ENCODE assay signal across 30 cellular contexts in the genomic region with DNA sequence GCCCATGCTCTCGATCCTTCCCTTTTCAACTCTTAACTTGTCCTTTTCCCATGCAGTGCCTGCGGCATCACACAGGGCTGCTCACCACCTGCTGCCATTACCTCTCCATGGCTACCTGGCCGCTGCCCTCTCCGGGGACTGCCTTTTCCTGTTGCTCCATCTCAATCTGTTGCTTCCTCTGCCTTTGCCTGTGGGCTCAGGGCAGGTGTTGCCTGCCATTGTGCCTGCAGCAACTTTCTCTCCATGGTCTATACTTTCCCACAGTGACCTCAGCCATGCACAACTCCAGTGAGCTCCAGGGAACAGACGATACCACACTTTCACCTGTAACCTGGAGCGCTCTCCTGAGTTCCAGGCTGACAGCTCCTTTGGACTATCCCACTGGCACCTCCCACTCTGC. TPM values are rescaled to one million over a fixed set of nuclear protein-coding genes. Genes with fewer than 3 reads are reported as not detected.
A peak's percentile ranks its signal among the peaks of the same experiment; 100 is the strongest.
DNase-seq lines count a peak whose midpoint lies in the region; ATAC-seq and TF ChIP-seq lines count a peak whose summit lies in the region.
"Had no signal": no experiment of that assay in that cellular context is flagged by ENCODE, and none has a peak within 500 bp of the region (broad histone marks: within the 10 kb centered on the region; RNA-seq: fewer than 3 reads in every experiment).

No MANE protein-coding gene starts in this region.

- peaks cover 9% of the 10 kb centered on the region for H3K36me3 Mint-ChIP-seq in activated naive CD8-positive, alpha-beta T cell
- H3K36me3 Mint-ChIP-seq in activated naive CD8-positive, alpha-beta T cell treated with anti-CD3 and anti-CD28 coated beads for 36 hours, result peaks cover 14% of the 10 kb centered on the region
- H3K36me3 Mint-ChIP-seq in natural killer cell, result no peaks in the 10 kb centered on the region
- peaks cover 42% of the 10 kb centered on the region for H3K36me3 Mint-ChIP-seq in stimulated activated memory B cell treated with anti-CD40 and anti-IgM and Interleukin-4, amounts not matched to agents 10 μg/mL and 1 μg/mL and 100 μg/mL, for 72 hours

- H3K4me3 Mint-ChIP-seq in activated naive CD8-positive, alpha-beta T cell, result peak overlapping the region; percentile 40
- H3K4me3 Mint-ChIP-seq in activated naive CD8-positive, alpha-beta T cell treated with anti-CD3 and anti-CD28 coated beads for 36 hours, result no peak overlapping the region
- H3K4me3 Mint-ChIP-seq in natural killer cell, result peak overlapping the region; percentile 64
- H3K4me3 Mint-ChIP-seq in stimulated activated memory B cell treated with anti-CD40 and anti-IgM and Interleukin-4, amounts not matched to agents 10 μg/mL and 1 μg/mL and 100 μg/mL, for 72 hours, result no peak overlapping the region
- H3K4me3 Mint-ChIP-seq: activated CD4-positive, alpha-beta memory T cell treated with anti-CD3 and anti-CD28 coated beads for 36 hours; central memory CD8-positive, alpha-beta T cell had no signal

- intact Hi-C loops in natural killer cell (cut with micrococcal nuclease), result no loop called here

- no peaks in the 10 kb centered on the region for H3K27me3 Mint-ChIP-seq in activated naive CD8-positive, alpha-beta T cell
- H3K27me3 Mint-ChIP-seq in activated naive CD8-positive, alpha-beta T cell treated with anti-CD3 and anti-CD28 coated beads for 36 hours, result no peaks in the 10 kb centered on the region
- H3K27me3 Mint-ChIP-seq in natural killer cell (ENCODE audit: low read depth in 2 of 2), result no peaks in the 10 kb centered on the region
- no peaks in the 10 kb centered on the region for H3K27me3 Mint-ChIP-seq in stimulated activated memory B cell treated with anti-CD40 and anti-IgM and Interleukin-4, amounts not matched to agents 10 μg/mL and 1 μg/mL and 100 μg/mL, for 72 hours
- H3K27me3 Mint-ChIP-seq: activated CD4-positive, alpha-beta memory T cell treated with anti-CD3 and anti-CD28 coated beads for 36 hours; CD4-positive, CD25-positive, alpha-beta regulatory T cell; central memory CD8-positive, alpha-beta T cell; naive B cell had no signal

- H3K27ac Mint-ChIP-seq in activated naive CD8-positive, alpha-beta T cell, result no peak overlapping the region
- H3K27ac Mint-ChIP-seq in activated naive CD8-positive, alpha-beta T cell treated with anti-CD3 and anti-CD28 coated beads for 36 hours, result no peak overlapping the region
- H3K27ac Mint-ChIP-seq in natural killer cell, result peak overlapping the region in 1 of 2 donors; percentile 18
- peak overlapping the region; percentile 1 for H3K27ac Mint-ChIP-seq in stimulated activated memory B cell treated with anti-CD40 and anti-IgM and Interleukin-4, amounts not matched to agents 10 μg/mL and 1 μg/mL and 100 μg/mL, for 72 hours
- H3K27ac Mint-ChIP-seq: activated CD4-positive, alpha-beta memory T cell treated with anti-CD3 and anti-CD28 coated beads for 36 hours; activated T-helper 2 cell treated with anti-CD3 and anti-CD28 coated beads, Interferon-gamma antibody, Interleukin-2, Interleukin-4, amounts not matched to agents 10 μg/mL and 5 μg/mL and 100 μg/mL, durations not matched to agents 14 hours and 24 hours and 36 hours had no signal

- no peak for TF ChIP-seq CTCF in natural killer cell (IDR thresholded peaks at IDR 0.05)

- no peaks in the 10 kb centered on the region for H3K9me3 Mint-ChIP-seq in activated naive CD8-positive, alpha-beta T cell (ENCODE audit: low read depth)
- H3K9me3 Mint-ChIP-seq in activated naive CD8-positive, alpha-beta T cell treated with anti-CD3 and anti-CD28 coated beads for 36 hours, result peaks cover 2% of the 10 kb centered on the region
- H3K9me3 Mint-ChIP-seq in natural killer cell, result no peaks in the 10 kb centered on the region
- H3K9me3 Mint-ChIP-seq in stimulated activated memory B cell treated with anti-CD40 and anti-IgM and Interleukin-4, amounts not matched to agents 10 μg/mL and 1 μg/mL and 100 μg/mL, for 72 hours, result no peaks in the 10 kb centered on the region
- H3K9me3 Mint-ChIP-seq: activated CD4-positive, alpha-beta memory T cell treated with anti-CD3 and anti-CD28 coated beads for 36 hours; activated T-helper 2 cell treated with anti-CD3 and anti-CD28 coated beads, Interferon-gamma antibody, Interleukin-2, Interleukin-4, amounts not matched to agents 10 μg/mL and 5 μg/mL and 100 μg/mL, durations not matched to agents 14 hours and 24 hours and 36 hours; central memory CD8-positive, alpha-beta T cell; naive B cell had no signal

- peaks cover 43% of the 10 kb centered on the region for H3K4me1 Mint-ChIP-seq in activated naive CD8-positive, alpha-beta T cell (ENCODE audit: low read depth)
- peaks cover 24% of the 10 kb centered on the region for H3K4me1 Mint-ChIP-seq in activated naive CD8-positive, alpha-beta T cell treated with anti-CD3 and anti-CD28 coated beads for 36 hours
- peaks cover 48 to 56% of the 10 kb centered on the region in 2 donors for H3K4me1 Mint-ChIP-seq in natural killer cell
- peaks cover 52% of the 10 kb centered on the region for H3K4me1 Mint-ChIP-seq in stimulated activated memory B cell treated with anti-CD40 and anti-IgM and Interleukin-4, amounts not matched to agents 10 μg/mL and 1 μg/mL and 100 μg/mL, for 72 hours

- no peak for DNase-seq in activated naive CD8-positive, alpha-beta T cell treated with anti-CD3 and anti-CD28 coated beads for 36 hours
- peak; percentile 63 for DNase-seq in NCI-H69 (lab: John Stamatoyannopoulos, UW)
- DNase-seq in natural killer cell, result no peak
- DNase-seq in NOMO-1 treated with dmso at 0.1 percent for 144 hours (lab: John Stamatoyannopoulos, UW; ENCODE audit: unreplicated experiment), result no peak
- no peak for DNase-seq in anterior cingulate cortex (lab: John Stamatoyannopoulos, UW)
- no peak for DNase-seq in AML-193 (lab: John Stamatoyannopoulos, UW)
- DNase-seq: activated CD4-positive, alpha-beta memory T cell treated with anti-CD3 and anti-CD28 coated beads for 36 hours; activated CD8-positive, alpha-beta memory T cell treated with anti-CD3 and anti-CD28 coated beads, Interleukin-2, amount 50 U/mL, for 4 hours; CD4-positive, CD25-positive, alpha-beta regulatory T cell; esophagus squamous epithelium; foreskin keratinocyte; GOT3; heart left ventricle; islet precursor cell; KBM-7; midbrain; naive B cell; NCI-H1105; NCI-H1930; NCI-H524; PC-9; SK-N-SH; stimulated activated naive CD8-positive, alpha-beta T cell treated with anti-CD3 and anti-CD28 coated beads, Interleukin-15, Interleukin-2, amounts not matched to agents 100 U/mL and 50 U/mL, for 24 hours; testis had no signal

- ATAC-seq in natural killer cell, result no peak
- ATAC-seq in stimulated activated memory B cell treated with anti-CD40 and anti-IgM and Interleukin-4, amounts not matched to agents 10 μg/mL and 1 μg/mL and 100 μg/mL, for 72 hours, result no peak
- ATAC-seq: A549; foreskin keratinocyte; heart left ventricle; Right ventricle myocardium inferior; stimulated activated naive CD8-positive, alpha-beta T cell treated with anti-CD3 and anti-CD28 coated beads, Interleukin-15, Interleukin-2, amounts not matched to agents 100 U/mL and 50 U/mL, for 24 hours had no signal

RNA-seq across cellular contexts. Expression of gene DNAJB12, which starts 3.2 kb away (rescaled TPM):
- total RNA-seq in activated naive CD8-positive, alpha-beta T cell treated with anti-CD3 and anti-CD28 coated beads for 36 hours, result 10 to 100 TPM; 25.2 to 25.6 TPM
- 10 to 100 TPM; 47.3 to 54.2 (median 48.7) TPM for total RNA-seq in natural killer cell

Comparison
In these comparisons a context has a peak if more than half of its experiments do, and no peak if none do; other contexts are left out.
1. H3K4me3 Mint-ChIP-seq: peak in activated naive CD8-positive, alpha-beta T cell (single experiment) and natural killer cell (single experiment); none in activated naive CD8-positive, alpha-beta T cell treated with anti-CD3 and anti-CD28 coated beads for 36 hours (single experiment) and stimulated activated memory B cell treated with anti-CD40 and anti-IgM and Interleukin-4, amounts not matched to agents 10 μg/mL and 1 μg/mL and 100 μg/mL, for 72 hours (single experiment).